Comparison of ENCODE assay signal across 28 cellular contexts in the genomic region with DNA sequence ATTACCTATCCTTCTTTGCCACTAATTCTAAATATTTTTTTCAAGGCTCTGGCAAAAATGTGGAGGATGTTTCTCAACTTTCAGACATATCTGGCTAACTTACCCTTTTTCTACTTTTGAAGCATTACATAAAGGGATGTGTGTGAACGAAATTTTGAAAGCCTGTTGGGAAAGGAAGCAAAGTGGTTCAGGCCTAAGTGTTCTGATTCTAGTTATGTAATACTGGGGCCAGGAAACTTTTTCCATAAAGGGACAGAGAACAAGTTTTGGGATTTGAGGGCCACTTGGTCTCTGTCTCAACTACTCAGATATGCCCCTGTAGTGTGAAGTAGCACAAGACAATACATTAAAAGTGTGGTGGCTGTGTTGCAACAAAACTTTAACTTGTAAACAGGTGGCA.
"Had no signal": no experiment of that assay in that cellular context is flagged by ENCODE, and none has a peak within 500 bp of the region (broad histone marks: within the 10 kb centered on the region; RNA-seq: fewer than 3 reads in every experiment).

No MANE protein-coding gene starts in this region.

- H3K4me1 ChIP-seq: lower lobe of right lung, parathyroid adenoma, psoas muscle, sigmoid colon, spleen, transverse colon, upper lobe of left lung, uterus had no signal

- DNase-seq: head of caudate nucleus; hippocampal formation; kidney glomerular epithelial cell; left cardiac atrium; lower lobe of right lung; mammary epithelial cell; mesendoderm; mucosa of descending colon; naive thymus-derived CD4-positive, alpha-beta T cell; occipital lobe; psoas muscle; sigmoid colon; small intestine; spleen; stimulated activated CD4-positive, alpha-beta T cell treated with anti-CD3 and anti-CD28 coated beads, Interleukin-4, amount 100 ng/mL, for 24 hours; stimulated activated naive CD4-positive, alpha-beta T cell; substantia nigra; transverse colon; upper lobe of left lung; uterus had no signal

- H3K4me3 ChIP-seq: lower lobe of right lung, mucosa of descending colon, psoas muscle, sigmoid colon, spleen, transverse colon, upper lobe of left lung, uterus had no signal

- H2AFZ ChIP-seq: parathyroid adenoma had no signal

- H3K9ac ChIP-seq: parathyroid adenoma had no signal

- H3K4me1 Mint-ChIP-seq: naive thymus-derived CD4-positive, alpha-beta T cell; neural crest cell; stimulated activated effector memory CD8-positive, alpha-beta T cell treated with anti-CD3 and anti-CD28 coated beads, Interleukin-12 subunit alpha, Interleukin-12 subunit beta, amount 100 ng/mL, for 72 hours had no signal

- H3K36me3 Mint-ChIP-seq: mesothelial cell of epicardium; naive thymus-derived CD4-positive, alpha-beta T cell; natural killer cell treated with Interleukin-12 subunit alpha and Interleukin-12 subunit beta and Interleukin-15 and Interleukin-18, amount 100 ng/mL, for 72 hours; stimulated activated effector memory CD8-positive, alpha-beta T cell treated with anti-CD3 and anti-CD28 coated beads, Interleukin-12 subunit alpha, Interleukin-12 subunit beta, amount 100 ng/mL, for 72 hours had no signal

- H3K9me3 ChIP-seq: lower lobe of right lung, mucosa of descending colon, neutrophil, psoas muscle, sigmoid colon, transverse colon, upper lobe of left lung, uterus had no signal

- H3K27ac Mint-ChIP-seq: mesothelial cell of epicardium; naive thymus-derived CD4-positive, alpha-beta T cell; natural killer cell treated with Interleukin-12 subunit alpha and Interleukin-12 subunit beta and Interleukin-15 and Interleukin-18, amount 100 ng/mL, for 72 hours; stimulated activated effector memory CD8-positive, alpha-beta T cell treated with anti-CD3 and anti-CD28 coated beads, Interleukin-12 subunit alpha, Interleukin-12 subunit beta, amount 100 ng/mL, for 72 hours; stimulated activated naive CD8-positive, alpha-beta T cell treated with anti-CD3 and anti-CD28 coated beads, Interleukin-15, Interleukin-2, amounts not matched to agents 100 ng/mL and 50 ng/mL, for 24 hours had no signal

- H3K27me3 ChIP-seq: neutrophil, sigmoid colon, spleen, transverse colon, upper lobe of left lung, uterus had no signal

- H3K36me3 ChIP-seq: lower lobe of right lung, neutrophil, sigmoid colon, spleen, transverse colon, upper lobe of left lung, uterus had no signal

- ATAC-seq: left lobe of liver; mucosa of descending colon; naive thymus-derived CD4-positive, alpha-beta T cell; natural killer cell treated with Interleukin-12 subunit alpha and Interleukin-12 subunit beta and Interleukin-15 and Interleukin-18, amount 100 ng/mL, for 72 hours; psoas muscle; stimulated activated effector memory CD8-positive, alpha-beta T cell treated with anti-CD3 and anti-CD28 coated beads, Interleukin-12 subunit alpha, Interleukin-12 subunit beta, amount 100 ng/mL, for 72 hours had no signal

- H3K27ac ChIP-seq: lower lobe of right lung, neutrophil, parathyroid adenoma, psoas muscle, spleen, transverse colon, upper lobe of left lung, uterus had no signal

- H3K4me3 Mint-ChIP-seq: mesothelial cell of epicardium; naive thymus-derived CD4-positive, alpha-beta T cell; natural killer cell treated with Interleukin-12 subunit alpha and Interleukin-12 subunit beta and Interleukin-15 and Interleukin-18, amount 100 ng/mL, for 72 hours; neural crest cell; stimulated activated effector memory CD8-positive, alpha-beta T cell treated with anti-CD3 and anti-CD28 coated beads, Interleukin-12 subunit alpha, Interleukin-12 subunit beta, amount 100 ng/mL, for 72 hours; stimulated activated naive CD8-positive, alpha-beta T cell treated with anti-CD3 and anti-CD28 coated beads, Interleukin-15, Interleukin-2, amounts not matched to agents 100 ng/mL and 50 ng/mL, for 24 hours had no signal

- H3K27me3 Mint-ChIP-seq: naive thymus-derived CD4-positive, alpha-beta T cell; natural killer cell treated with Interleukin-12 subunit alpha and Interleukin-12 subunit beta and Interleukin-15 and Interleukin-18, amount 100 ng/mL, for 72 hours; stimulated activated naive CD8-positive, alpha-beta T cell treated with anti-CD3 and anti-CD28 coated beads, Interleukin-15, Interleukin-2, amounts not matched to agents 100 ng/mL and 50 ng/mL, for 24 hours had no signal

- H3K79me2 ChIP-seq: parathyroid adenoma had no signal
